22 cellular contexts compared by ENCODE assay signal in genomic region chr21:15638856-15639549, GRCh38.
A peak's percentile ranks its signal among the peaks of the same experiment; 100 is the strongest.
DNase-seq lines count a peak whose midpoint lies in the region; ATAC-seq, FAIRE-seq and TF ChIP-seq lines count a peak whose summit lies in the region.
"Had no signal": no experiment of that assay in that cellular context is flagged by ENCODE, and none has a peak within 500 bp of the region (broad histone marks: within the 10 kb centered on the region; RNA-seq: fewer than 3 reads in every experiment).

No MANE protein-coding gene starts in this region.

- peaks cover 7 to 20% of the 10 kb centered on the region in 2 experiments for H3K4me1 ChIP-seq in trophoblast cell (ENCODE audit: control insufficient read depth in 1 of 2, insufficient read depth in 2 of 2, low read length in 2 of 2)

- H3K9me3 Mint-ChIP-seq in MCF 10A (ENCODE audit: unreplicated experiment), result no peaks in the 10 kb centered on the region
- H3K9me3 Mint-ChIP-seq: activated naive CD8-positive, alpha-beta T cell treated with anti-CD3 and anti-CD28 coated beads, Interleukin-2, amount 50 U/mL, for 24 hours; CD8-positive, alpha-beta T cell; H9; natural killer cell treated with Interleukin-12 subunit alpha and Interleukin-12 subunit beta and Interleukin-15 and Interleukin-18, amount 100 ng/mL, for 72 hours had no signal

- no peaks in the 10 kb centered on the region for H3K79me2 ChIP-seq in trophoblast cell (ENCODE audit: control insufficient read depth, insufficient read depth, low read length, poor library complexity)

- no peaks in the 10 kb centered on the region for H3K27me3 ChIP-seq in trophoblast cell (ENCODE audit: insufficient read depth, low read length)
- H3K27me3 ChIP-seq: dorsolateral prefrontal cortex had no signal

- H3K18ac ChIP-seq in trophoblast cell (ENCODE audit: low read length), result peak overlapping the region; percentile 91

- H3K36me3 ChIP-seq in trophoblast cell (ENCODE audit: control insufficient read depth in 1 of 2, insufficient read depth in 2 of 2, low read length in 2 of 2), result no peaks in the 10 kb centered on the region

- H3K4me3 ChIP-seq in trophoblast cell (ENCODE audit: low read depth, low read length), result no peak overlapping the region
- H3K4me3 ChIP-seq: dorsolateral prefrontal cortex had no signal

- no peaks in the 10 kb centered on the region for H3K36me3 Mint-ChIP-seq in MCF 10A (ENCODE audit: insufficient read depth, unreplicated experiment)
- H3K36me3 Mint-ChIP-seq: CD8-positive, alpha-beta T cell; natural killer cell treated with Interleukin-12 subunit alpha and Interleukin-12 subunit beta and Interleukin-15 and Interleukin-18, amount 100 ng/mL, for 72 hours had no signal

- H3K14ac ChIP-seq in trophoblast cell (ENCODE audit: low read length), result peak overlapping the region; percentile 90

- H3K27ac ChIP-seq in trophoblast cell (ENCODE audit: low read depth, low read length), result peak overlapping the region; percentile 83
- H3K27ac ChIP-seq: HL-60 had no signal

- no peak overlapping the region for H3K4me2 ChIP-seq in trophoblast cell (ENCODE audit: low read length)

- BruUV-seq in MCF 10A (replicated peaks; lab: Mats Ljungman, UMichigan), result no TSS peak

- peak overlapping the region; percentile 44 for H3K4me3 Mint-ChIP-seq in MCF 10A (ENCODE audit: unreplicated experiment)
- H3K4me3 Mint-ChIP-seq: activated naive CD8-positive, alpha-beta T cell treated with anti-CD3 and anti-CD28 coated beads, Interleukin-2, amount 50 U/mL, for 24 hours; CD8-positive, alpha-beta T cell; H9; natural killer cell treated with Interleukin-12 subunit alpha and Interleukin-12 subunit beta and Interleukin-15 and Interleukin-18, amount 100 ng/mL, for 72 hours had no signal

- H3K79me1 ChIP-seq in trophoblast cell (ENCODE audit: low read length), result peaks cover 21% of the 10 kb centered on the region

- peaks cover 25% of the 10 kb centered on the region for H3K4me1 Mint-ChIP-seq in MCF 10A (ENCODE audit: insufficient read depth, unreplicated experiment)
- H3K4me1 Mint-ChIP-seq: H9 had no signal

- POLR2A ChIA-PET in MCF 10A (lab: Yijun Ruan, JAX), result interaction anchor here (0.8 to 1.9 kb wide), 6 partner anchors 11 to 94 kb away, joined by 3 to 14 read pairs (median 6); no protein-coding TSS in a partner anchor

- H3K4ac ChIP-seq in trophoblast cell (ENCODE audit: low read depth, low read length), result peak overlapping the region; percentile 86

- H3K27me3 Mint-ChIP-seq in MCF 10A (ENCODE audit: insufficient read depth, unreplicated experiment), result no peaks in the 10 kb centered on the region

- WGBS in trophoblast cell (ENCODE audit: extremely low coverage, insufficient coverage, insufficient read length), result no CpG with 5 or more reads among the region's 8 CpGs

- peak overlapping the region; percentile 88 for H4K8ac ChIP-seq in trophoblast cell (ENCODE audit: low read depth, low read length)

- intact Hi-C loops in MCF 10A (cut with micrococcal nuclease), result no loop called here

- no peak overlapping the region for H3K23ac ChIP-seq in trophoblast cell (ENCODE audit: low read length)

- no peak overlapping the region for H2AFZ ChIP-seq in trophoblast cell (ENCODE audit: insufficient read depth, low read length, poor library complexity)

- ATAC-seq in GM21717 (IDR thresholded peaks at IDR 0.05; ENCODE audit: unreplicated experiment) (no peak), GM18861 (IDR thresholded peaks at IDR 0.05; ENCODE audit: unreplicated experiment) (no peak), HG02610 (IDR thresholded peaks at IDR 0.05; ENCODE audit: unreplicated experiment) (no peak)
- ATAC-seq: activated naive CD8-positive, alpha-beta T cell treated with anti-CD3 and anti-CD28 coated beads, Interleukin-2, amount 50 U/mL, for 24 hours; CD8-positive, alpha-beta T cell; natural killer cell treated with Interleukin-12 subunit alpha and Interleukin-12 subunit beta and Interleukin-15 and Interleukin-18, amount 100 ng/mL, for 72 hours had no signal

- H3K9me3 ChIP-seq in trophoblast cell (ENCODE audit: insufficient read depth, low read depth, low read length), result no peaks in the 10 kb centered on the region

- peak overlapping the region; percentile 97 for H2BK12ac ChIP-seq in trophoblast cell (ENCODE audit: low read length)

- H2AK5ac ChIP-seq in trophoblast cell (ENCODE audit: low read length), result peak overlapping the region; percentile 94

- DNase-seq in ELF-1 (ENCODE audit: low read depth, low spot score) (peak; percentile 24), MCF 10A (ENCODE audit: unreplicated experiment) (peak; percentile 77), trophoblast cell (peak; percentile 91 to 95), inferior parietal cortex (ENCODE audit: extremely low spot score) (no peak)
- DNase-seq: ACHN; activated naive CD8-positive, alpha-beta T cell treated with anti-CD3 and anti-CD28 coated beads, Interleukin-2, amount 50 U/mL, for 24 hours; activated T-cell treated with anti-CD3 and anti-CD28 coated beads for 4 hours; CD8-positive, alpha-beta T cell; foreskin melanocyte; H9; kidney; NCI-H1930; NCI-H526; stimulated activated naive CD4-positive, alpha-beta T cell treated with Interleukin-2 at 50 U/mL for 16 hours had no signal

- TF ChIP-seq CTCF in MCF 10A (IDR thresholded peaks at IDR 0.05; ENCODE audit: unreplicated experiment), result no peak

- peak overlapping the region; percentile 84 for H3K27ac Mint-ChIP-seq in MCF 10A (ENCODE audit: low read depth, unreplicated experiment)
- H3K27ac Mint-ChIP-seq: activated naive CD8-positive, alpha-beta T cell treated with anti-CD3 and anti-CD28 coated beads, Interleukin-2, amount 50 U/mL, for 24 hours; CD8-positive, alpha-beta T cell; natural killer cell treated with Interleukin-12 subunit alpha and Interleukin-12 subunit beta and Interleukin-15 and Interleukin-18, amount 100 ng/mL, for 72 hours had no signal

- peak overlapping the region; percentile 90 for H2BK120ac ChIP-seq in trophoblast cell (ENCODE audit: insufficient read depth, low read length, poor library complexity)

- H2BK5ac ChIP-seq in trophoblast cell (ENCODE audit: low read depth, low read length, poor library complexity), result peak overlapping the region; percentile 95

- peak overlapping the region; percentile 88 for H4K91ac ChIP-seq in trophoblast cell (ENCODE audit: low read depth, low read length)

- no peak overlapping the region for H3K9ac ChIP-seq in trophoblast cell (ENCODE audit: low read length)

- H4K12ac ChIP-seq in trophoblast cell (ENCODE audit: low read depth, low read length), result no peak overlapping the region

- peak; percentile 5 for FAIRE-seq in islet of Langerhans (lab: Jason Lieb, UNC)
- FAIRE-seq: G401.6, kidney had no signal

- CTCF ChIA-PET in MCF 10A (lab: Yijun Ruan, JAX), result no interaction called here
